Comparison of ENCODE assay signal across 8 cellular contexts in genomic region chr5:138575194-138576015, GRCh38. TPM values are rescaled to one million over a fixed set of nuclear protein-coding genes. Genes with fewer than 3 reads are reported as not detected.
DNase-seq lines count a peak whose midpoint lies in the region; ATAC-seq and TF ChIP-seq lines count a peak whose summit lies in the region.

Gene HSPA9 (minus strand): TSS chr5:138575401. CDS start chr5:138575318, 83 bp downstream.

- H3K79me2 ChIP-seq in DND-41 (ENCODE audit: insufficient read depth, low read length): peaks cover 47% of the 10 kb centered on the region
- H3K79me2 ChIP-seq in GM23248 (ENCODE audit: insufficient read depth): peaks cover 48% of the 10 kb centered on the region

- H3K9ac ChIP-seq in DND-41 (ENCODE audit: low read depth, low read length): peak within 1 kb of the TSS; percentile 96
- H3K9ac ChIP-seq in GM23248: peak within 1 kb of the TSS; percentile 100

- TF ChIP-seq POLR2A in esophagus squamous epithelium (IDR thresholded peaks at IDR 0.05): peak in 3 of 4 donors; percentile 53 to 90 (median 81)

- peak within 1 kb of the TSS; percentile 87 for H2AFZ ChIP-seq in DND-41 (ENCODE audit: low read depth, low read length)
- H2AFZ ChIP-seq in GM23248: peak within 1 kb of the TSS; percentile 95

- in situ Hi-C loops in GM23248 (cut with MboI): no loop called here

- peaks cover 8% of the 10 kb centered on the region for H3F3A ChIP-seq in GM23248 (ENCODE audit: insufficient read depth)

- H4K20me1 ChIP-seq in DND-41 (ENCODE audit: insufficient read depth, low read length) (peaks cover 34% of the 10 kb centered on the region; the same call in 1 of the 2 replicates), GM23248 (ENCODE audit: insufficient read depth) (no peaks in the 10 kb centered on the region)

- H3K4me3 ChIP-seq in DND-41 (ENCODE audit: low read depth in 1 of 2, low read length in 2 of 2) (peak within 1 kb of the TSS; percentile 88 to 89), GM23248 (peak within 1 kb of the TSS; percentile 99), esophagus squamous epithelium (peak within 1 kb of the TSS; percentile 78 to 99 (median 88))

- TF ChIP-seq CTCF in DND-41 (IDR thresholded peaks at IDR 0.05; ENCODE audit: borderline replicate concordance, extremely low read depth, low read length, poor library complexity, severe bottlenecking): peak; percentile 2
- TF ChIP-seq CTCF in esophagus squamous epithelium (IDR thresholded peaks at IDR 0.05): peak in 4 of 6 experiments; percentile 5 to 48 (median 38)

- H3K9me2 ChIP-seq in GM23248 (ENCODE audit: insufficient read depth): no peaks in the 10 kb centered on the region

- peak within 1 kb of the TSS; percentile 86 for H3K4me2 ChIP-seq in DND-41 (ENCODE audit: insufficient read depth, low read length)
- H3K4me2 ChIP-seq in GM23248 (ENCODE audit: unreplicated experiment): peak within 1 kb of the TSS; percentile 96

- H3K27ac Mint-ChIP-seq in activated T-helper 1 cell treated with anti-CD3 and anti-CD28 coated beads, Interleukin-12 subunit alpha, Interleukin-12 subunit beta, Interleukin-2, Interleukin-4 antibody, amounts not matched to agents 30 ng/mL and 10 ng/mL and 1 ng/mL, durations not matched to agents 14 hours and 24 hours and 36 hours: peak within 1 kb of the TSS; percentile 100

- H3K9me3 ChIP-seq in DND-41 (ENCODE audit: insufficient read depth, low read length, severe bottlenecking) (no peaks in the 10 kb centered on the region), GM23248 (ENCODE audit: low read depth) (no peaks in the 10 kb centered on the region), esophagus squamous epithelium (no peaks in the 10 kb centered on the region)

- H3K27me3 Mint-ChIP-seq in activated T-helper 1 cell treated with anti-CD3 and anti-CD28 coated beads, Interleukin-12 subunit alpha, Interleukin-12 subunit beta, Interleukin-2, Interleukin-4 antibody, amounts not matched to agents 30 ng/mL and 10 ng/mL and 1 ng/mL, durations not matched to agents 14 hours and 24 hours and 36 hours (ENCODE audit: insufficient read depth): no peaks in the 10 kb centered on the region

- peaks cover 22% of the 10 kb centered on the region for H3K4me1 Mint-ChIP-seq in activated T-helper 1 cell treated with anti-CD3 and anti-CD28 coated beads, Interleukin-12 subunit alpha, Interleukin-12 subunit beta, Interleukin-2, Interleukin-4 antibody, amounts not matched to agents 30 ng/mL and 10 ng/mL and 1 ng/mL, durations not matched to agents 14 hours and 24 hours and 36 hours (ENCODE audit: low read depth)

- DNase-seq in DND-41 (peak; percentile 99), GM23248 (peak; percentile 99), Kasumi-1 (lab: John Stamatoyannopoulos, UW) (peak; percentile 99), RPMI7951 (ENCODE audit: low read depth) (peak; percentile 98), esophagus squamous epithelium (lab: John Stamatoyannopoulos, UW) (peak; percentile 93), myocyte (ENCODE audit: low read depth) (peak; percentile 100)
- peak; percentile 97 for DNase-seq in activated T-helper 1 cell treated with anti-CD3 and anti-CD28 coated beads, Interleukin-12 subunit alpha, Interleukin-12 subunit beta, Interleukin-2, Interleukin-4 antibody, amounts not matched to agents 30 ng/mL and 10 ng/mL and 1 ng/mL, durations not matched to agents 14 hours and 24 hours and 36 hours (ENCODE audit: low spot score)
- peak; percentile 92 to 98 for DNase-seq in stimulated activated CD8-positive, alpha-beta memory T cell treated with anti-CD3 and anti-CD28 coated beads, Interleukin-7, amount 100 ng/mL, for 48 hours (ENCODE audit: extremely low read depth in 1 of 2, low read depth in 1 of 2)

- peak; percentile 86 for ATAC-seq in DND-41 (ENCODE audit: insufficient read depth, low read depth)

- H3K4me3 Mint-ChIP-seq in activated T-helper 1 cell treated with anti-CD3 and anti-CD28 coated beads, Interleukin-12 subunit alpha, Interleukin-12 subunit beta, Interleukin-2, Interleukin-4 antibody, amounts not matched to agents 30 ng/mL and 10 ng/mL and 1 ng/mL, durations not matched to agents 14 hours and 24 hours and 36 hours: peak within 1 kb of the TSS; percentile 95

- no peaks in the 10 kb centered on the region for H3K9me3 Mint-ChIP-seq in activated T-helper 1 cell treated with anti-CD3 and anti-CD28 coated beads, Interleukin-12 subunit alpha, Interleukin-12 subunit beta, Interleukin-2, Interleukin-4 antibody, amounts not matched to agents 30 ng/mL and 10 ng/mL and 1 ng/mL, durations not matched to agents 14 hours and 24 hours and 36 hours

- intact Hi-C loops in activated T-helper 1 cell treated with anti-CD3 and anti-CD28 coated beads, Interleukin-12 subunit alpha, Interleukin-12 subunit beta, Interleukin-2, Interleukin-4 antibody, amounts not matched to agents 30 ng/mL and 10 ng/mL and 1 ng/mL, durations not matched to agents 14 hours and 24 hours and 36 hours (cut with micrococcal nuclease): loop anchor here (1.0 to 10.0 kb wide), 14 partner anchors 32 to 985 kb away; partner anchors contain the start of genes BRD8, CDC25C, CTNNA1 and ETF1
- intact Hi-C loops in esophagus squamous epithelium (cut with DNase I): no loop called here

- 1 to 2% methylated on average over 70 to 73 of the region's 73 CpGs for WGBS in GM23248 (ENCODE audit: low coverage in 1 of 2, low lambda C conversion rate in 2 of 2, missing lambda C conversion rate in 2 of 2), 2 experiments
- WGBS in esophagus squamous epithelium, 2 donors: 0% methylated on average over 16 to 32 of the region's 73 CpGs

- peaks cover 46% of the 10 kb centered on the region for H3K4me1 ChIP-seq in DND-41 (ENCODE audit: insufficient read depth, low read length)
- H3K4me1 ChIP-seq in GM23248 (ENCODE audit: insufficient read depth): peaks cover 11% of the 10 kb centered on the region
- H3K4me1 ChIP-seq in esophagus squamous epithelium: peaks cover 6 to 56% (median 24%) of the 10 kb centered on the region in 3 donors

- H3K36me3 ChIP-seq in DND-41 (ENCODE audit: insufficient read depth, low read length) (peaks cover 41% of the 10 kb centered on the region), GM23248 (ENCODE audit: low read depth) (peaks cover 29% of the 10 kb centered on the region), esophagus squamous epithelium (peaks cover 0 to 33% (median 22%) of the 10 kb centered on the region in 3 donors)

- peaks cover 37% of the 10 kb centered on the region for H3K36me3 Mint-ChIP-seq in activated T-helper 1 cell treated with anti-CD3 and anti-CD28 coated beads, Interleukin-12 subunit alpha, Interleukin-12 subunit beta, Interleukin-2, Interleukin-4 antibody, amounts not matched to agents 30 ng/mL and 10 ng/mL and 1 ng/mL, durations not matched to agents 14 hours and 24 hours and 36 hours (ENCODE audit: low read depth)

- H3K27me3 ChIP-seq in DND-41 (ENCODE audit: insufficient read depth, low read length, poor library complexity) (no peaks in the 10 kb centered on the region), GM23248 (replicated peaks; ENCODE audit: insufficient read depth) (no peaks in the 10 kb centered on the region), esophagus squamous epithelium (no peaks in the 10 kb centered on the region)

- H3K27ac ChIP-seq in DND-41 (ENCODE audit: low read length) (peak within 1 kb of the TSS; percentile 100), GM23248 (peak within 1 kb of the TSS; percentile 100), esophagus squamous epithelium (peak within 1 kb of the TSS; percentile 96 to 99 (median 98))

RNA-seq across cellular contexts. Expression of gene HSPA9, which starts in this region (rescaled TPM):
- 380 and 564 TPM in 2 replicates for total RNA-seq in GM23248 (2014; rRNA removed; shearing (Covaris generic))
- 225 and 233 TPM in 2 replicates for polyA plus RNA-seq in GM23248 (2016; fragmentation: Nextera tagmentation; extraction: Ambion mirVana)
- total RNA-seq in RPMI7951 (2014; rRNA removed; shearing (Covaris generic)): 172 and 209 TPM in 2 replicates
- 372 and 383 TPM in 2 replicates for total RNA-seq in activated T-helper 1 cell treated with anti-CD3 and anti-CD28 coated beads, Interleukin-12 subunit alpha, Interleukin-12 subunit beta, Interleukin-2, Interleukin-4 antibody, amounts not matched to agents 30 ng/mL and 10 ng/mL and 1 ng/mL, durations not matched to agents 14 hours and 24 hours and 36 hours
- total RNA-seq in esophagus squamous epithelium: 100 to 1,000 TPM; 185 to 354 (median 279) TPM
- 534 and 535 TPM in 2 replicates for total RNA-seq in myocyte
- polyA plus RNA-seq in myocyte (2012): 249 TPM

Comparison
In these comparisons a context has a peak if more than half of its experiments do, and no peak if none do; other contexts are left out.
1. Peak in every context shown above with its lines: DNase-seq, ATAC-seq, H3K4me3 ChIP-seq and H3K27ac ChIP-seq.